8 cellular contexts compared by ENCODE assay signal in genomic region chr10:110919971-110920881, GRCh38. TPM values are rescaled to one million over a fixed set of nuclear protein-coding genes. Genes with fewer than 3 reads are reported as not detected.
DNase-seq lines count a peak whose midpoint lies in the region; ATAC-seq and TF ChIP-seq lines count a peak whose summit lies in the region.

No MANE protein-coding gene starts in this region.

- no peaks in the 10 kb centered on the region for H3K9me3 Mint-ChIP-seq in stimulated activated naive CD8-positive, alpha-beta T cell treated with anti-CD3 and anti-CD28 coated beads, Interleukin-15, amount 100 ng/mL, for 72 hours

- H3K27me3 Mint-ChIP-seq in stimulated activated naive CD8-positive, alpha-beta T cell treated with anti-CD3 and anti-CD28 coated beads, Interleukin-15, amount 100 ng/mL, for 72 hours = no peaks in the 10 kb centered on the region

- no peak for ATAC-seq in stimulated activated naive CD8-positive, alpha-beta T cell treated with anti-CD3 and anti-CD28 coated beads, Interleukin-15, amount 100 ng/mL, for 72 hours

- peak; percentile 10 for DNase-seq in NK-92 treated with Interleukin-12 subunit alpha and Interleukin-12 subunit beta, amount 100 ng/mL, for 24 hours (lab: John Stamatoyannopoulos, UW)
- DNase-seq in NK-92 (lab: John Stamatoyannopoulos, UW; ENCODE audit: unreplicated experiment) (no peak), HAP-1 (ENCODE audit: low spot score in 2 of 2) (peak; percentile 38 to 60), LoVo (ENCODE audit: low spot score) (peak; percentile 47), T-helper 9 cell (peak; percentile 3), dermis microvascular lymphatic vessel endothelial cell (ENCODE audit: low read depth in 2 of 2) (peak; percentile 5 to 38), lower leg skin (ENCODE audit: low spot score in 2 of 2) (peak; percentile 38 to 88)
- peak; percentile 32 to 47 for DNase-seq in stimulated activated naive CD8-positive, alpha-beta T cell treated with anti-CD3 and anti-CD28 coated beads, Interleukin-15, amount 100 ng/mL, for 72 hours

- H3K27me3 ChIP-seq in HAP-1 (ENCODE audit: low read depth) = no peaks in the 10 kb centered on the region

- peaks cover 47% of the 10 kb centered on the region for H3K4me1 Mint-ChIP-seq in stimulated activated naive CD8-positive, alpha-beta T cell treated with anti-CD3 and anti-CD28 coated beads, Interleukin-15, amount 100 ng/mL, for 72 hours

- intact Hi-C loops in lower leg skin (cut with DNase I; ENCODE audit: low total_unique reads) = no loop called here

- in situ Hi-C loops in HAP-1 (cut with MboI; ENCODE audit: low sequenced_read_pairs) = no loop called here

- WGBS in lower leg skin, 2 donors = 1% methylated on average over 27 to 39 of the region's 44 CpGs

- H3K4me3 ChIP-seq in HAP-1 = peak overlapping the region; percentile 92
- H3K4me3 ChIP-seq in lower leg skin (ENCODE audit: low read depth, poor library complexity, severe bottlenecking) = peak overlapping the region; percentile 75

- no peak for TF ChIP-seq CTCF in lower leg skin (IDR thresholded peaks at IDR 0.05)

- H3K4me1 ChIP-seq in HAP-1 = peaks cover 40% of the 10 kb centered on the region

- peak overlapping the region; percentile 90 to 97 for H3K4me3 Mint-ChIP-seq in stimulated activated naive CD8-positive, alpha-beta T cell treated with anti-CD3 and anti-CD28 coated beads, Interleukin-15, amount 100 ng/mL, for 72 hours

- H3K36me3 ChIP-seq in HAP-1 (replicated peaks) = no peaks in the 10 kb centered on the region

- H3K9me3 ChIP-seq in HAP-1 = no peaks in the 10 kb centered on the region

- H3K27ac Mint-ChIP-seq in stimulated activated naive CD8-positive, alpha-beta T cell treated with anti-CD3 and anti-CD28 coated beads, Interleukin-15, amount 100 ng/mL, for 72 hours = peak overlapping the region; percentile 69 to 93

- no peak for TF ChIP-seq POLR2A in lower leg skin (IDR thresholded peaks at IDR 0.05)

RNA-seq across cellular contexts. Expression of gene SHOC2, which starts 0.8 kb away (rescaled TPM):
- total RNA-seq in dermis microvascular lymphatic vessel endothelial cell (39.2 and 44.0 TPM in 2 replicates), lower leg skin (10 to 100 TPM; 28.4 to 41.9 (median 36.2) TPM)

RNA-seq across cellular contexts. Expression of gene BBIP1, which starts 1.2 kb away (rescaled TPM):
- 10.9 and 17.3 TPM in 2 replicates for total RNA-seq in dermis microvascular lymphatic vessel endothelial cell
- total RNA-seq in lower leg skin = 10 to 100 TPM in 1 of 4 donors, 1 to 10 TPM in 3; 6.0 to 10.3 (median 8.9) TPM

RNA-seq across cellular contexts. Expression of gene PDCD4, which starts 48.5 kb away (rescaled TPM):
- total RNA-seq in dermis microvascular lymphatic vessel endothelial cell (72.4 and 118 TPM in 2 replicates), lower leg skin (100 to 1,000 TPM; 230 to 445 (median 330) TPM)
